In genomic region chr10:99172130-99172738, GRCh38 we compare ENCODE assay signal across 9 cellular contexts.
DNase-seq lines count a peak whose midpoint lies in the region; ATAC-seq and TF ChIP-seq lines count a peak whose summit lies in the region.
"Had no signal": no experiment of that assay in that cellular context is flagged by ENCODE, and none has a peak within 500 bp of the region (broad histone marks: within the 10 kb centered on the region; RNA-seq: fewer than 3 reads in every experiment).

No MANE protein-coding gene starts in this region.

- TF ChIP-seq CTCF in HCT116 (IDR thresholded peaks at IDR 0.05 in 2 of 3, conservative IDR thresholded peaks at IDR 0.05 in 1 of 3; ENCODE audit: borderline replicate concordance in 1 of 3, insufficient read depth in 1 of 3, low read depth in 2 of 3, low read length in 2 of 3) = peak; percentile 55 to 89 (median 89); a peak in 5 of 6 replicates

- no TSS peak for BruUV-seq in HCT116 (replicated peaks; lab: Mats Ljungman, UMichigan)

- POLR2A ChIA-PET in HCT116 (lab: Charles Lee) = no interaction called here

- H3K36me3 ChIP-seq in HCT116 (ENCODE audit: control insufficient read depth in 1 of 2, insufficient read depth in 2 of 2, low read length in 2 of 2) (no peaks in the 10 kb centered on the region), iPS DF 6.9 (ENCODE audit: control insufficient read depth, insufficient read depth, low read length) (no peaks in the 10 kb centered on the region)

- H3K27me3 Mint-ChIP-seq in T-helper 17 cell = peaks cover 15% of the 10 kb centered on the region

- RAD21 ChIA-PET in HCT116 (lab: Charles Lee; ENCODE audit: low non-redundant PET in 1 of 2, low total read pairs in 2 of 2, uncharacterized antibody in 2 of 2, unreplicated experiment in 2 of 2) = interaction anchor here in 1 of 2 experiments (1.3 kb wide), 1 partner anchor 705 kb away, joined by 3 read pairs; no protein-coding TSS in a partner anchor

- H3K4me3 Mint-ChIP-seq in T-helper 17 cell = peak overlapping the region; percentile 19

- no peak overlapping the region for H3K27ac Mint-ChIP-seq in T-helper 17 cell

- CTCF ChIA-PET in HCT116 (lab: Charles Lee) = interaction anchor here (0.6 to 2.0 kb wide), 15 partner anchors 10 to 863 kb away, joined by 3 to 8 read pairs (median 3); no protein-coding TSS in a partner anchor

- peak; percentile 62 for DNase-seq in COLO829 (ENCODE audit: low spot score)
- peak; percentile 51 for DNase-seq in HCT116 (ENCODE audit: low read depth, low spot score)
- DNase-seq in T-helper 17 cell = no peak
- peak; percentile 29 for DNase-seq in iPS DF 6.9 (ENCODE audit: low read depth, low spot score)

- H3K27me3 ChIP-seq in HCT116 (ENCODE audit: insufficient read depth, low read length) = peaks cover 47% of the 10 kb centered on the region
- H3K27me3 ChIP-seq in iPS DF 6.9 (ENCODE audit: control insufficient read depth, insufficient read depth, low read length) = no peaks in the 10 kb centered on the region

- no peaks in the 10 kb centered on the region for H4K20me1 ChIP-seq in HCT116 (ENCODE audit: insufficient read depth)

- H3K79me2 ChIP-seq in HCT116 (ENCODE audit: insufficient read depth, low read length) = no peaks in the 10 kb centered on the region

- H3K4me3 ChIP-seq in HCT116 (replicated peaks in 1 of 2; ENCODE audit: low read depth in 1 of 2, low read length in 2 of 2) = no peak overlapping the region
- no peak overlapping the region for H3K4me3 ChIP-seq in iPS DF 6.9 (ENCODE audit: low read length)
- H3K4me3 ChIP-seq: lung had no signal

- intact Hi-C loops in HCT116 (cut with micrococcal nuclease) = loop anchor here (1.0 to 10.0 kb wide), 4 partner anchors 315 to 705 kb away; no protein-coding TSS in a partner anchor

- H3K4me1 Mint-ChIP-seq in T-helper 17 cell = no peaks in the 10 kb centered on the region

- H3K4me2 ChIP-seq in HCT116 (ENCODE audit: low read length) = no peak overlapping the region

- ATAC-seq in HCT116 = peak; percentile 90
- ATAC-seq in T-helper 17 cell = no peak
- no peak for ATAC-seq in GM21360 (IDR thresholded peaks at IDR 0.05; ENCODE audit: unreplicated experiment)
- ATAC-seq in GM21723 (IDR thresholded peaks at IDR 0.05; ENCODE audit: unreplicated experiment) = no peak
- no peak for ATAC-seq in HG02981 (IDR thresholded peaks at IDR 0.05; ENCODE audit: unreplicated experiment)
- ATAC-seq in HG02870 (IDR thresholded peaks at IDR 0.05; ENCODE audit: unreplicated experiment) = no peak

- no peak overlapping the region for H3K9ac ChIP-seq in HCT116 (ENCODE audit: low read length)

- no peaks in the 10 kb centered on the region for H3K9me2 ChIP-seq in HCT116 (ENCODE audit: insufficient read depth)

- WGBS in iPS DF 6.9 (ENCODE audit: insufficient coverage, insufficient read length) = no CpG with 5 or more reads among the region's 5 CpGs

- no peak overlapping the region for H3K27ac ChIP-seq in HCT116 (ENCODE audit: low read depth, low read length)
- H3K27ac ChIP-seq in iPS DF 6.9 (ENCODE audit: low read length) = no peak overlapping the region

- TF ChIP-seq POLR2A in HCT116 (IDR thresholded peaks at IDR 0.05; ENCODE audit: borderline replicate concordance, extremely low read depth, insufficient read depth, insufficient read length) = no peak

- no peaks in the 10 kb centered on the region for H3K9me3 ChIP-seq in HCT116 (ENCODE audit: control insufficient read depth in 1 of 2, insufficient read depth in 1 of 2, low read depth in 1 of 2, low read length in 2 of 2)
- no peaks in the 10 kb centered on the region for H3K9me3 ChIP-seq in T-helper 17 cell (ENCODE audit: control insufficient read depth, low read length, poor library complexity, severe bottlenecking)
- H3K9me3 ChIP-seq in iPS DF 6.9 (ENCODE audit: control insufficient read depth, insufficient read depth, low read length) = no peaks in the 10 kb centered on the region

- peak; percentile 77 for TF ChIP-seq RAD21 in HCT116 (IDR thresholded peaks at IDR 0.05; ENCODE audit: low read depth)

- no peaks in the 10 kb centered on the region for H3K4me1 ChIP-seq in HCT116 (ENCODE audit: control insufficient read depth in 1 of 2, insufficient read depth in 2 of 2, low read length in 2 of 2)
- H3K4me1 ChIP-seq in iPS DF 6.9 (ENCODE audit: control insufficient read depth, insufficient read depth, low read length) = no peaks in the 10 kb centered on the region

- H2AFZ ChIP-seq in HCT116 (ENCODE audit: low read depth, low read length, poor library complexity, severe bottlenecking) = no peak overlapping the region

- no peaks in the 10 kb centered on the region for H3K36me3 Mint-ChIP-seq in T-helper 17 cell (ENCODE audit: low read depth)

TF ChIP-seq in HCT116, 20 proteins besides CTCF, POLR2A, EP300 and RAD21:
- TF ChIP-seq ELF1 (IDR thresholded peaks at IDR 0.05; ENCODE audit: borderline replicate concordance, low read depth) = no peak
- TF ChIP-seq FOSL1 (IDR thresholded peaks at IDR 0.05; ENCODE audit: low read depth) = no peak
- TF ChIP-seq CEBPB (IDR thresholded peaks at IDR 0.05; ENCODE audit: low read depth) = no peak
- TF ChIP-seq EGR1 (IDR thresholded peaks at IDR 0.05; ENCODE audit: low read depth) = no peak
TF ChIP-seq in HCT116: peak in this region for 0.

Comparison
In these comparisons a context has a peak if more than half of its experiments do, and no peak if none do; other contexts are left out.
1. DNase-seq: peak in COLO829 (single experiment), HCT116 (single experiment) and iPS DF 6.9 (single experiment); none in T-helper 17 cell (0 of 3).